3 cellular contexts compared by ENCODE assay signal in genomic region chr19:21877976-21878375, GRCh38.
"Had no signal": no experiment of that assay in that cellular context is flagged by ENCODE, and none has a peak within 500 bp of the region (broad histone marks: within the 10 kb centered on the region; RNA-seq: fewer than 3 reads in every experiment).

No MANE protein-coding gene starts in this region.

- H3K4me3 ChIP-seq: GM12878 had no signal

- DNase-seq: GDM1, GF-D8 had no signal
